ENCODE assay signal across 2 cellular contexts in the genomic region with DNA sequence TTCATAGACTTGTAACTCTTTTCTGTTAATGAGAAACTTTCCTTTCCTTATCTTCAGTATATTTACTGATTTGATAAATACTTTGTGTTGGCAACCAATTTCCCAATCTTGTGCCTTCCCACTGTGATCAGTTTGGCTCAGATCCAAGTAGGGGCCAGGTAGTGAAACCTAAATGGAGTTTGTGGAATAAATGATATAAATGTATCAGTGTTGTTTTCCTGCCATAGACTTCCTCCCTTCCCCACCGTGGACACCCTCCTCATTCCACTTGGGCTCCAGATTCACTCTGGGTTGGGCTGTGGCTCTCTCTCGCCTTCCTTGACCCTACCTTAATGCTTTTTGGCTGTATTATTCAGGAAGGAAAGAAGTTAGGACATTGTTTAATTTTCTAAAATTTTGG.
TF ChIP-seq lines count a peak whose summit lies in the region.

No MANE protein-coding gene starts in this region.

TF ChIP-seq in HCT116, 20 proteins besides CTCF, POLR2A, EP300 and RAD21:
- TF ChIP-seq EGR1 (IDR thresholded peaks at IDR 0.05; ENCODE audit: low read depth) = no peak
- TF ChIP-seq, protein P1, sequence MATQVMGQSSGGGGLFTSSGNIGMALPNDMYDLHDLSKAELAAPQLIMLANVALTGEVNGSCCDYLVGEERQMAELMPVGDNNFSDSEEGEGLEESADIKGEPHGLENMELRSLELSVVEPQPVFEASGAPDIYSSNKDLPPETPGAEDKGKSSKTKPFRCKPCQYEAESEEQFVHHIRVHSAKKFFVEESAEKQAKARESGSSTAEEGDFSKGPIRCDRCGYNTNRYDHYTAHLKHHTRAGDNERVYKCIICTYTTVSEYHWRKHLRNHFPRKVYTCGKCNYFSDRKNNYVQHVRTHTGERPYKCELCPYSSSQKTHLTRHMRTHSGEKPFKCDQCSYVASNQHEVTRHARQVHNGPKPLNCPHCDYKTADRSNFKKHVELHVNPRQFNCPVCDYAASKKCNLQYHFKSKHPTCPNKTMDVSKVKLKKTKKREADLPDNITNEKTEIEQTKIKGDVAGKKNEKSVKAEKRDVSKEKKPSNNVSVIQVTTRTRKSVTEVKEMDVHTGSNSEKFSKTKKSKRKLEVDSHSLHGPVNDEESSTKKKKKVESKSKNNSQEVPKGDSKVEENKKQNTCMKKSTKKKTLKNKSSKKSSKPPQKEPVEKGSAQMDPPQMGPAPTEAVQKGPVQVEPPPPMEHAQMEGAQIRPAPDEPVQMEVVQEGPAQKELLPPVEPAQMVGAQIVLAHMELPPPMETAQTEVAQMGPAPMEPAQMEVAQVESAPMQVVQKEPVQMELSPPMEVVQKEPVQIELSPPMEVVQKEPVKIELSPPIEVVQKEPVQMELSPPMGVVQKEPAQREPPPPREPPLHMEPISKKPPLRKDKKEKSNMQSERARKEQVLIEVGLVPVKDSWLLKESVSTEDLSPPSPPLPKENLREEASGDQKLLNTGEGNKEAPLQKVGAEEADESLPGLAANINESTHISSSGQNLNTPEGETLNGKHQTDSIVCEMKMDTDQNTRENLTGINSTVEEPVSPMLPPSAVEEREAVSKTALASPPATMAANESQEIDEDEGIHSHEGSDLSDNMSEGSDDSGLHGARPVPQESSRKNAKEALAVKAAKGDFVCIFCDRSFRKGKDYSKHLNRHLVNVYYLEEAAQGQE (IDR thresholded peaks at IDR 0.05; ENCODE audit: low read depth) = no peak
- no peak for TF ChIP-seq SP1 (IDR thresholded peaks at IDR 0.05; ENCODE audit: low read depth)
- TF ChIP-seq SIN3A (IDR thresholded peaks at IDR 0.05; ENCODE audit: low read depth) = no peak
- no peak for TF ChIP-seq TCF7L2 (IDR thresholded peaks at IDR 0.05; ENCODE audit: borderline replicate concordance, extremely low read depth, insufficient read depth, insufficient read length)
- no peak for TF ChIP-seq ELF1 (IDR thresholded peaks at IDR 0.05; ENCODE audit: borderline replicate concordance, low read depth)
- TF ChIP-seq, protein P2, sequence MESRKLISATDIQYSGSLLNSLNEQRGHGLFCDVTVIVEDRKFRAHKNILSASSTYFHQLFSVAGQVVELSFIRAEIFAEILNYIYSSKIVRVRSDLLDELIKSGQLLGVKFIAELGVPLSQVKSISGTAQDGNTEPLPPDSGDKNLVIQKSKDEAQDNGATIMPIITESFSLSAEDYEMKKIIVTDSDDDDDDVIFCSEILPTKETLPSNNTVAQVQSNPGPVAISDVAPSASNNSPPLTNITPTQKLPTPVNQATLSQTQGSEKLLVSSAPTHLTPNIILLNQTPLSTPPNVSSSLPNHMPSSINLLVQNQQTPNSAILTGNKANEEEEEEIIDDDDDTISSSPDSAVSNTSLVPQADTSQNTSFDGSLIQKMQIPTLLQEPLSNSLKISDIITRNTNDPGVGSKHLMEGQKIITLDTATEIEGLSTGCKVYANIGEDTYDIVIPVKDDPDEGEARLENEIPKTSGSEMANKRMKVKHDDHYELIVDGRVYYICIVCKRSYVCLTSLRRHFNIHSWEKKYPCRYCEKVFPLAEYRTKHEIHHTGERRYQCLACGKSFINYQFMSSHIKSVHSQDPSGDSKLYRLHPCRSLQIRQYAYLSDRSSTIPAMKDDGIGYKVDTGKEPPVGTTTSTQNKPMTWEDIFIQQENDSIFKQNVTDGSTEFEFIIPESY (IDR thresholded peaks at IDR 0.05; ENCODE audit: extremely low read depth, insufficient replicate concordance, low read length) = no peak
- no peak for TF ChIP-seq FOSL1 (IDR thresholded peaks at IDR 0.05; ENCODE audit: low read depth)
- TF ChIP-seq ZNF274 (IDR thresholded peaks at IDR 0.05; ENCODE audit: low read depth, low read length) = no peak
- no peak for TF ChIP-seq POLR2AphosphoS5 (IDR thresholded peaks at IDR 0.05; ENCODE audit: low read depth, low read length)
- no peak for TF ChIP-seq ZFX (IDR thresholded peaks at IDR 0.05)
- no peak for TF ChIP-seq MAX (IDR thresholded peaks at IDR 0.05)
- TF ChIP-seq JUND (IDR thresholded peaks at IDR 0.05) = no peak

TF ChIP-seq in K562, 482 proteins besides CTCF, POLR2A, EP300 and RAD21 (continues in another document):
- TF ChIP-seq NONO (IDR thresholded peaks at IDR 0.05; ENCODE audit: low read depth in 2 of 2, low read length in 1 of 2) = no peak
- TF ChIP-seq CBX8 (IDR thresholded peaks at IDR 0.05; ENCODE audit: borderline replicate concordance, extremely low read depth, low read depth, low read length, poor library complexity, severe bottlenecking) = no peak
- no peak for TF ChIP-seq CBX3 (IDR thresholded peaks at IDR 0.05; ENCODE audit: borderline replicate concordance in 1 of 2, low read length in 2 of 2)
- TF ChIP-seq TEAD2 (tag; IDR thresholded peaks at IDR 0.05) = no peak
- no peak for TF ChIP-seq TFAP4 (CRISPR knock-in tag; IDR thresholded peaks at IDR 0.05; ENCODE audit: borderline replicate concordance)
- TF ChIP-seq, protein P3, sequence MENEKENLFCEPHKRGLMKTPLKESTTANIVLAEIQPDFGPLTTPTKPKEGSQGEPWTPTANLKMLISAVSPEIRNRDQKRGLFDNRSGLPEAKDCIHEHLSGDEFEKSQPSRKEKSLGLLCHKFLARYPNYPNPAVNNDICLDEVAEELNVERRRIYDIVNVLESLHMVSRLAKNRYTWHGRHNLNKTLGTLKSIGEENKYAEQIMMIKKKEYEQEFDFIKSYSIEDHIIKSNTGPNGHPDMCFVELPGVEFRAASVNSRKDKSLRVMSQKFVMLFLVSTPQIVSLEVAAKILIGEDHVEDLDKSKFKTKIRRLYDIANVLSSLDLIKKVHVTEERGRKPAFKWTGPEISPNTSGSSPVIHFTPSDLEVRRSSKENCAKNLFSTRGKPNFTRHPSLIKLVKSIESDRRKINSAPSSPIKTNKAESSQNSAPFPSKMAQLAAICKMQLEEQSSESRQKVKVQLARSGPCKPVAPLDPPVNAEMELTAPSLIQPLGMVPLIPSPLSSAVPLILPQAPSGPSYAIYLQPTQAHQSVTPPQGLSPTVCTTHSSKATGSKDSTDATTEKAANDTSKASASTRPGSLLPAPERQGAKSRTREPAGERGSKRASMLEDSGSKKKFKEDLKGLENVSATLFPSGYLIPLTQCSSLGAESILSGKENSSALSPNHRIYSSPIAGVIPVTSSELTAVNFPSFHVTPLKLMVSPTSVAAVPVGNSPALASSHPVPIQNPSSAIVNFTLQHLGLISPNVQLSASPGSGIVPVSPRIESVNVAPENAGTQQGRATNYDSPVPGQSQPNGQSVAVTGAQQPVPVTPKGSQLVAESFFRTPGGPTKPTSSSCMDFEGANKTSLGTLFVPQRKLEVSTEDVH (IDR thresholded peaks at IDR 0.05; ENCODE audit: low read depth, partially characterized antibody) = no peak
- no peak for TF ChIP-seq MAFG (tag; conservative IDR thresholded peaks at IDR 0.05)
- no peak for TF ChIP-seq ILK (tag; IDR thresholded peaks at IDR 0.05; ENCODE audit: borderline replicate concordance, low read depth)
- no peak for TF ChIP-seq SMAD3 (CRISPR knock-in tag; conservative IDR thresholded peaks at IDR 0.05)
- TF ChIP-seq ZNF175 (CRISPR knock-in tag; IDR thresholded peaks at IDR 0.05; ENCODE audit: low read depth) = no peak
- TF ChIP-seq ZNF217 (CRISPR knock-in tag; IDR thresholded peaks at IDR 0.05) = no peak
- TF ChIP-seq ARID3A (IDR thresholded peaks at IDR 0.05; ENCODE audit: borderline replicate concordance, low read depth, low read length) = peak; percentile 18; the same call in 1 of the 2 replicates
- peak; percentile 76 for TF ChIP-seq CHD1 (IDR thresholded peaks at IDR 0.05; ENCODE audit: low read length)
- TF ChIP-seq ETV5 (CRISPR knock-in tag; IDR thresholded peaks at IDR 0.05; ENCODE audit: low read depth) = no peak
- no peak for TF ChIP-seq TEAD1 (CRISPR knock-in tag; IDR thresholded peaks at IDR 0.05)
- TF ChIP-seq ZNF584 (CRISPR knock-in tag; IDR thresholded peaks at IDR 0.05; ENCODE audit: low read depth) = 0 out of 2 replicates have a peak, but pooled peaks have one; percentile 9
- no peak for TF ChIP-seq TCF7 (IDR thresholded peaks at IDR 0.05; ENCODE audit: borderline replicate concordance)
- peak; percentile 41; the same call in 1 of the 2 replicates for TF ChIP-seq CEBPB (tag; IDR thresholded peaks at IDR 0.05)
- no peak for TF ChIP-seq ZNF79 (CRISPR knock-in tag; IDR thresholded peaks at IDR 0.05; ENCODE audit: low read depth)
- TF ChIP-seq NFYB (IDR thresholded peaks at IDR 0.05; ENCODE audit: extremely low read depth, insufficient read length) = no peak
- no peak for TF ChIP-seq ZNF12 (CRISPR knock-in tag; IDR thresholded peaks at IDR 0.05)
- no peak for TF ChIP-seq MTF1 (CRISPR knock-in tag; IDR thresholded peaks at IDR 0.05; ENCODE audit: borderline replicate concordance)
- no peak for TF ChIP-seq BRD4 (IDR thresholded peaks at IDR 0.05)
- no peak for TF ChIP-seq THRB (CRISPR knock-in tag; conservative IDR thresholded peaks at IDR 0.05)
- no peak for TF ChIP-seq ZNF445 (CRISPR knock-in tag; IDR thresholded peaks at IDR 0.05; ENCODE audit: low read depth)
- TF ChIP-seq MED1 (CRISPR knock-in tag; IDR thresholded peaks at IDR 0.05; ENCODE audit: borderline replicate concordance) = no peak
- TF ChIP-seq CEBPG (CRISPR knock-in tag; IDR thresholded peaks at IDR 0.05) = no peak
- TF ChIP-seq CEBPG (tag; conservative IDR thresholded peaks at IDR 0.05 in 1 of 2, IDR thresholded peaks at IDR 0.05 in 1 of 2) = 0 out of 4 replicates have a peak, but pooled peaks of 1 of the 2 experiments have one; percentile 22
- TF ChIP-seq RBFOX2 (IDR thresholded peaks at IDR 0.05; ENCODE audit: low read depth, low read length) = no peak
- TF ChIP-seq JUND (IDR thresholded peaks at IDR 0.05; ENCODE audit: borderline replicate concordance, low read depth, low read length) = no peak
- TF ChIP-seq JUND (tag; IDR thresholded peaks at IDR 0.05; ENCODE audit: borderline replicate concordance, low read depth, low read length) = peak; percentile 10; the same call in 1 of the 3 replicates
- TF ChIP-seq SPI1 (IDR thresholded peaks at IDR 0.05; ENCODE audit: borderline replicate concordance, low read depth, low read length) = peak; percentile 52; the same call in 1 of the 2 replicates
- TF ChIP-seq ZNF785 (CRISPR knock-in tag; IDR thresholded peaks at IDR 0.05) = no peak
- TF ChIP-seq MAFF (IDR thresholded peaks at IDR 0.05; ENCODE audit: low read length) = no peak
- TF ChIP-seq ZNF146 (CRISPR knock-in tag; IDR thresholded peaks at IDR 0.05; ENCODE audit: unreplicated experiment) = no peak
- TF ChIP-seq NFIX (CRISPR knock-in tag; IDR thresholded peaks at IDR 0.05; ENCODE audit: low read depth) = peak; percentile 26; the same call in 1 of the 2 replicates
- TF ChIP-seq EP400 (IDR thresholded peaks at IDR 0.05) = 0 out of 2 replicates have a peak, but pooled peaks have one; percentile 2
- TF ChIP-seq ZKSCAN3 (CRISPR knock-in tag; IDR thresholded peaks at IDR 0.05) = no peak
- TF ChIP-seq, protein P4, sequence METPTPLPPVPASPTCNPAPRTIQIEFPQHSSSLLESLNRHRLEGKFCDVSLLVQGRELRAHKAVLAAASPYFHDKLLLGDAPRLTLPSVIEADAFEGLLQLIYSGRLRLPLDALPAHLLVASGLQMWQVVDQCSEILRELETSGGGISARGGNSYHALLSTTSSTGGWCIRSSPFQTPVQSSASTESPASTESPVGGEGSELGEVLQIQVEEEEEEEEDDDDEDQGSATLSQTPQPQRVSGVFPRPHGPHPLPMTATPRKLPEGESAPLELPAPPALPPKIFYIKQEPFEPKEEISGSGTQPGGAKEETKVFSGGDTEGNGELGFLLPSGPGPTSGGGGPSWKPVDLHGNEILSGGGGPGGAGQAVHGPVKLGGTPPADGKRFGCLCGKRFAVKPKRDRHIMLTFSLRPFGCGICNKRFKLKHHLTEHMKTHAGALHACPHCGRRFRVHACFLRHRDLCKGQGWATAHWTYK (CRISPR knock-in tag; IDR thresholded peaks at IDR 0.05) = no peak
- TF ChIP-seq MECOM (CRISPR knock-in tag; IDR thresholded peaks at IDR 0.05) = no peak
- TF ChIP-seq, protein P5, sequence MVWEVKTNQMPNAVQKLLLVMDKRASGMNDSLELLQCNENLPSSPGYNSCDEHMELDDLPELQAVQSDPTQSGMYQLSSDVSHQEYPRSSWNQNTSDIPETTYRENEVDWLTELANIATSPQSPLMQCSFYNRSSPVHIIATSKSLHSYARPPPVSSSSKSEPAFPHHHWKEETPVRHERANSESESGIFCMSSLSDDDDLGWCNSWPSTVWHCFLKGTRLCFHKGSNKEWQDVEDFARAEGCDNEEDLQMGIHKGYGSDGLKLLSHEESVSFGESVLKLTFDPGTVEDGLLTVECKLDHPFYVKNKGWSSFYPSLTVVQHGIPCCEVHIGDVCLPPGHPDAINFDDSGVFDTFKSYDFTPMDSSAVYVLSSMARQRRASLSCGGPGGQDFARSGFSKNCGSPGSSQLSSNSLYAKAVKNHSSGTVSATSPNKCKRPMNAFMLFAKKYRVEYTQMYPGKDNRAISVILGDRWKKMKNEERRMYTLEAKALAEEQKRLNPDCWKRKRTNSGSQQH (CRISPR knock-in tag; IDR thresholded peaks at IDR 0.05) = no peak
- no peak for TF ChIP-seq MEF2A (IDR thresholded peaks at IDR 0.05; ENCODE audit: control insufficient read depth, low read depth, low read length)
